Comparison of ENCODE assay signal across 10 cellular contexts in genomic region chr2:190466819-190467444, GRCh38. TPM values are rescaled to one million over a fixed set of nuclear protein-coding genes. Genes with fewer than 3 reads are reported as not detected.
DNase-seq lines count a peak whose midpoint lies in the region; ATAC-seq and FAIRE-seq lines count a peak whose summit lies in the region.
"Had no signal": no experiment of that assay in that cellular context is flagged by ENCODE, and none has a peak within 500 bp of the region (broad histone marks: within the 10 kb centered on the region; RNA-seq: fewer than 3 reads in every experiment).

No MANE protein-coding gene starts in this region.

- H3K27me3 Mint-ChIP-seq in central memory CD8-positive, alpha-beta T cell: no peaks in the 10 kb centered on the region
- H3K27me3 Mint-ChIP-seq: IgD-negative memory B cell had no signal

- intact Hi-C loops in sciatic nerve (cut with DNase I): no loop called here

- no peaks in the 10 kb centered on the region for H3K9me3 Mint-ChIP-seq in central memory CD8-positive, alpha-beta T cell
- H3K9me3 Mint-ChIP-seq: IgD-negative memory B cell had no signal

- DNase-seq in GM19239 (ENCODE audit: insufficient read length, low spot score) (no peak), NCI-H2227 treated with DMSO at 0.1 percent for 48 hours (lab: John Stamatoyannopoulos, UW) (peak; percentile 65), sciatic nerve (ENCODE audit: low spot score) (no peak), COLO829 (ENCODE audit: low spot score) (no peak), GM19238 (ENCODE audit: insufficient read length, low spot score) (no peak)
- DNase-seq in central memory CD8-positive, alpha-beta T cell (ENCODE audit: low spot score in 2 of 2): no peak
- no peak for DNase-seq in activated effector memory CD4-positive, alpha-beta T cell treated with anti-CD3 and anti-CD28 coated beads, Interleukin-2, amount 50 U/mL, for 16 hours

- H3K27ac Mint-ChIP-seq in central memory CD8-positive, alpha-beta T cell (ENCODE audit: low read depth): peak overlapping the region; percentile 22

- ATAC-seq in central memory CD8-positive, alpha-beta T cell (replicated peaks; ENCODE audit: extremely low read depth, poor library complexity, severe bottlenecking): no peak
- ATAC-seq in sciatic nerve: peak; percentile 17
- no peak for ATAC-seq in GM18873 (IDR thresholded peaks at IDR 0.05; ENCODE audit: low FRiP score, unreplicated experiment)

- peaks cover 1% of the 10 kb centered on the region for H3K36me3 Mint-ChIP-seq in central memory CD8-positive, alpha-beta T cell (ENCODE audit: insufficient read depth)

- H3K4me1 Mint-ChIP-seq in central memory CD8-positive, alpha-beta T cell: peaks cover 64% of the 10 kb centered on the region

- no peak overlapping the region for H3K4me3 Mint-ChIP-seq in central memory CD8-positive, alpha-beta T cell

- FAIRE-seq in GM19239 (lab: Jason Lieb, UNC): peak; percentile 52
- FAIRE-seq: G401.6 had no signal

RNA-seq across cellular contexts. Expression of gene MFSD6, which starts 58.8 kb away (rescaled TPM):
- total RNA-seq in sciatic nerve: 47.5 TPM
